Comparison of ENCODE assay signal across 12 cellular contexts in the genomic region with DNA sequence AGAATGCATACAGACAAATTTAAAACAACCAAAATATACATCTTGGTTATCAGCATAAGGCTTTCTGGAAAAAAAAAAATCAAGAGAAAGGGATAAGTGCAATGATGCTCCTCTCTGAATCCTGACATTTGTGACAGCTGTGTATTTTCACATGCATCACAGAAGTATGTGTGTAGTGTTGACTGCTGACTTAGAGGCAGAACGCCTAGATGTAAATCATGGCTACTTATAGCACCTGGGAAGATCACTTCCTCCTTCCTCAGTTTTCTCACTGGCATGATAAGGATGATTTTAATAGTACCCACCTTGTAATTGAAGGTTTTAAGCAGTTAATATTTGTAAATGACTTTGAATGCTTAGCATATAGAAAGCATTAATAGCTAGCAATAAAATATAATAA.
"Had no signal": no experiment of that assay in that cellular context is flagged by ENCODE, and none has a peak within 500 bp of the region (broad histone marks: within the 10 kb centered on the region; RNA-seq: fewer than 3 reads in every experiment).

No MANE protein-coding gene starts in this region.

- H3K36me3 ChIP-seq: cardiac muscle cell, esophagus muscularis mucosa, neutrophil, right atrium auricular region had no signal

- H3K27me3 ChIP-seq: cardiac muscle cell, esophagus muscularis mucosa, neutrophil, right atrium auricular region had no signal

- H3K4me3 ChIP-seq: cardiac muscle cell, esophagus muscularis mucosa, mucosa of descending colon, right atrium auricular region, skin epidermis had no signal

- FAIRE-seq: islet of Langerhans had no signal

- H3K9me3 ChIP-seq: esophagus muscularis mucosa, mucosa of descending colon, neutrophil, right atrium auricular region had no signal

- H3K4me1 ChIP-seq: esophagus muscularis mucosa, right atrium auricular region had no signal

- ATAC-seq: mucosa of descending colon; naive thymus-derived CD8-positive, alpha-beta T cell had no signal

- H3K27ac ChIP-seq: cardiac muscle cell, esophagus muscularis mucosa, neutrophil, right atrium auricular region, skin epidermis had no signal

- DNase-seq: activated CD4-positive, alpha-beta T cell treated with anti-CD3 and anti-CD28 coated beads, Interleukin-2, amount 10 ng/mL, durations not matched to agents 7 days and 5 days; activated CD4-positive, CD25-positive, alpha-beta regulatory T cell; activated naive CD4-positive, alpha-beta T cell treated with anti-CD3 and anti-CD28 coated beads, Interleukin-2, amount 10 ng/mL, durations not matched to agents 7 days and 5 days; mucosa of descending colon; naive thymus-derived CD8-positive, alpha-beta T cell; posterior cingulate gyrus had no signal
